ENCODE assay signal across 22 cellular contexts in the genomic region with DNA sequence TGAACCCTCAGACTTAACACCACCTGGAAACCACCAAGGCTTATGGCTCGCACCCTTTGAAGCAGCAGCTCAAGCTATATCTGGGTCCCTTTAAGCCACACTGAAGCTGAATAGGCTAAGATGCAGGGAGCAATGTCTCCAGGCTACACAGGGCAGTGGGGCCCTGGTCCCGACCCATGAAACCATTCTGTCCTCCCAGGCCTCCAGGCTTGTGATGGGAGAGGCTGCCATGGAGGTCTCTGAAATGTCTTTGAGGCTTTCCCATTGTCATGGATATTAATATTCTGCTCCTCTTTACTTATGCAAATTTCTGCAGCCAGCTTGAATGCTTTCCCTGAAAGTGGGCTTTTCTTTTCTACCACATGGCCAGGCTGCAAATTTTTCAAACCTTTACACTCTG.
"Had no signal": no experiment of that assay in that cellular context is flagged by ENCODE, and none has a peak within 500 bp of the region (broad histone marks: within the 10 kb centered on the region; RNA-seq: fewer than 3 reads in every experiment).

No MANE protein-coding gene starts in this region.

- H3K27ac ChIP-seq: colonic mucosa, coronary artery, dorsolateral prefrontal cortex, epithelial cell of prostate, esophagus squamous epithelium, foreskin keratinocyte, gastrocnemius medialis, gastroesophageal sphincter, heart left ventricle, heart right ventricle had no signal

- H3K4me3 ChIP-seq: colonic mucosa, coronary artery, dorsolateral prefrontal cortex, esophagus squamous epithelium, gastrocnemius medialis, gastroesophageal sphincter, heart left ventricle, heart right ventricle had no signal

- H3K9me3 ChIP-seq: colonic mucosa, esophagus squamous epithelium, gastrocnemius medialis had no signal

- H3K27me3 ChIP-seq: colonic mucosa, dorsolateral prefrontal cortex, esophagus squamous epithelium, foreskin keratinocyte, gastrocnemius medialis, gastroesophageal sphincter, heart left ventricle, heart right ventricle had no signal

- DNase-seq: colonic mucosa; cortex of kidney; dermis blood vessel endothelial cell; dorsolateral prefrontal cortex; effector CD4-positive, alpha-beta T cell; effector CD8-positive, alpha-beta T cell; effector memory CD4-positive, alpha-beta T cell; effector memory CD8-positive, alpha-beta T cell; endodermal cell; erythroblast; esophagus squamous epithelium; foreskin fibroblast; foreskin keratinocyte; foreskin melanocyte; gastrocnemius medialis; glutamatergic neuron; head of caudate nucleus; heart left ventricle; heart right ventricle had no signal

- H3K36me3 ChIP-seq: colonic mucosa, esophagus squamous epithelium, gastrocnemius medialis, gastroesophageal sphincter, heart left ventricle, heart right ventricle had no signal

- H3K4me1 ChIP-seq: colonic mucosa, esophagus squamous epithelium, foreskin keratinocyte, gastrocnemius medialis, gastroesophageal sphincter, heart left ventricle, heart right ventricle had no signal
